3 cellular contexts compared by ENCODE assay signal in the genomic region with DNA sequence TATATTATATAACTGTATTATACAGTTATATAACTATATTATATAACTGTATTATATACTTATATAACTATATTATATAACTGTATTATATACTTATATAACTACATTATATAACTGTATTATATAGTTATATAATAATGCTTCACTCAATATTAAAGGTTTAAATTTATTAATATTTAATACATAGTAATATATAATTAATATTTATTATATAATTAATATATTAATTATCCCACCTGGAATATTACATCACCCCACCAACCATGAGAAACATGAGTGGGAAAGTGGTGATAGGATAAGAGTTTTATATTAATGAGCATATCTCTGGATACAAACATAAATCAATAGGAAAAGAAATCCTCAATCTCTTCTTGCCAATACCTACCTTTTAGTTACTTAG.
"Had no signal": no experiment of that assay in that cellular context is flagged by ENCODE, and none has a peak within 500 bp of the region (broad histone marks: within the 10 kb centered on the region; RNA-seq: fewer than 3 reads in every experiment).

No MANE protein-coding gene starts in this region.

- DNase-seq: GDM1, GF-D8 had no signal

- ATAC-seq: GM12878 had no signal
